ENCODE assay signal across 15 cellular contexts in the genomic region with DNA sequence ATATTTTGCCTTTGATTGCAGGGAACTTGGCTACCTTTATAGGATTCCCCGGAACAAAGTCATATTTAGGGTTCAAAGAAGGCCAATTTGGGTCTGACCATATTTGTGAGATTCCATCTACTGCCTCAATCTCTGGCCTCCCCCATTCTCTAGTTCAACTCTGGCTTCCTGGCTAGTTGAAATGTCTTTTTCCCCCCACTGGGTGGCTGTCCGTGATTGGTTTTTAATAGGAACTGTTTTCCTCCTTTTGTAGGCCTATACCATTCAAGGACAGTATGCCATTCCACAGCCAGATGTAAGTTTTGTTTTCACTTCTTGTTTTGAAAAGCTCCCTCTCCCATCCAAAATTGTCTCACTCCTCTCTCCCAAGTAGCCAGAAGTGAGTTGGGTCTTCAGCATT. TPM values are rescaled to one million over a fixed set of nuclear protein-coding genes. Genes with fewer than 3 reads are reported as not detected.
DNase-seq lines count a peak whose midpoint lies in the region; ATAC-seq, FAIRE-seq and TF ChIP-seq lines count a peak whose summit lies in the region.
"Had no signal": no experiment of that assay in that cellular context is flagged by ENCODE, and none has a peak within 500 bp of the region (broad histone marks: within the 10 kb centered on the region; RNA-seq: fewer than 3 reads in every experiment).

No MANE protein-coding gene starts in this region.

- H3F3A ChIP-seq in MM.1S (ENCODE audit: insufficient read depth, low read length) = peaks cover 96% of the 10 kb centered on the region

- intact Hi-C loops in CD4-positive, alpha-beta T cell (cut with DNase I, micrococcal nuclease) = no loop called here
- intact Hi-C loops in HepG2 (cut with micrococcal nuclease; ENCODE audit: unreplicated experiment) = no loop called here
- intact Hi-C loops in lower leg skin (cut with DNase I; ENCODE audit: low total_unique reads) = loop anchor here (10.0 kb wide), 1 partner anchor 49 kb away; no protein-coding TSS in a partner anchor

- peak overlapping the region; percentile 36 for H3K27ac Mint-ChIP-seq in CD4-positive, alpha-beta T cell

- no peaks in the 10 kb centered on the region for H3K9me2 ChIP-seq in MM.1S (replicated peaks; ENCODE audit: insufficient read depth, low read length)

- H3K79me2 ChIP-seq in MM.1S (ENCODE audit: low read length) (peaks cover 91% of the 10 kb centered on the region), HepG2 (ENCODE audit: insufficient read depth, low read length) (peaks cover 55% of the 10 kb centered on the region)

- CTCF ChIA-PET in CD4-positive, alpha-beta T cell (lab: Charles Lee) = interaction anchor here (0.9 to 2.7 kb wide), 2 partner anchors 8 to 43 kb away, joined by 3 to 5 read pairs; no protein-coding TSS in a partner anchor
- CTCF ChIA-PET in HepG2 (lab: Yijun Ruan, JAX; ENCODE audit: low intra/inter-chr PET ratio, low total read pairs) = no interaction called here

- 86% methylated on average over 2 of the region's 2 CpGs for WGBS in HepG2 (ENCODE audit: low lambda C conversion rate)
- WGBS in lower leg skin, 2 donors = 55 to 62% methylated on average over 2 of the region's 2 CpGs

- in situ Hi-C loops in HepG2 (cut with HindIII; ENCODE audit: extremely low pct_ligation_motif_present, low pct_unique_long_range_greater_than_20kb) = no loop called here

- H3K36me3 ChIP-seq in MM.1S (replicated peaks; ENCODE audit: insufficient read depth, low read length) = peaks cover 14% of the 10 kb centered on the region
- peaks cover 45 to 96% of the 10 kb centered on the region in 2 experiments for H3K36me3 ChIP-seq in HepG2 (replicated peaks in 1 of 2; ENCODE audit: control insufficient read depth in 1 of 2, insufficient read depth in 2 of 2, low read length in 2 of 2)

- POLR2A ChIA-PET in CD4-positive, alpha-beta T cell (lab: Charles Lee) = interaction anchor here (0.9 to 1.4 kb wide), 2 partner anchors 8 to 43 kb away, joined by 3 to 4 read pairs; no protein-coding TSS in a partner anchor
- POLR2A ChIA-PET in HepG2 (lab: Yijun Ruan, JAX) = no interaction called here

- no peaks in the 10 kb centered on the region for H3K9me3 ChIP-seq in CD4-positive, alpha-beta T cell (ENCODE audit: control insufficient read depth, low read length)
- H3K9me3 ChIP-seq in MM.1S (replicated peaks; ENCODE audit: insufficient read depth, low read length) (no peaks in the 10 kb centered on the region), HepG2 (ENCODE audit: low read length) (no peaks in the 10 kb centered on the region)

- H3K9ac ChIP-seq in MM.1S (ENCODE audit: low read length) (peak overlapping the region; percentile 58; the same call in 1 of the 2 replicates), HepG2 (ENCODE audit: insufficient read depth, low read depth, low read length) (no peak overlapping the region)

- TF ChIP-seq POLR2A in HepG2 (IDR thresholded peaks at IDR 0.05; ENCODE audit: insufficient read depth in 1 of 2, low read depth in 2 of 2, low read length in 2 of 2) (no peak), lower leg skin (IDR thresholded peaks at IDR 0.05) (no peak)

- H4K20me1 ChIP-seq in MM.1S (ENCODE audit: insufficient read depth, low read length) (no peaks in the 10 kb centered on the region; the same call in 1 of the 2 replicates), HepG2 (ENCODE audit: insufficient read depth, low read length) (peaks cover 64% of the 10 kb centered on the region)

- H3K4me3 ChIP-seq in MM.1S (ENCODE audit: low read length) (peak overlapping the region; percentile 13; the same call in 1 of the 2 replicates), HepG2 (replicated peaks in 1 of 3; ENCODE audit: insufficient read depth in 1 of 3, low read depth in 2 of 3, low read length in 3 of 3) (no peak overlapping the region), lower leg skin (ENCODE audit: low read depth, poor library complexity, severe bottlenecking) (no peak overlapping the region)

- no peak for TF ChIP-seq RAD21 in HepG2 (CRISPR knock-in tag; IDR thresholded peaks at IDR 0.05)

- no peak for FAIRE-seq in HepG2 (lab: Jason Lieb, UNC)

- no peaks in the 10 kb centered on the region for H3K27me3 Mint-ChIP-seq in CD4-positive, alpha-beta T cell

- peaks cover 100% of the 10 kb centered on the region for H3K36me3 Mint-ChIP-seq in CD4-positive, alpha-beta T cell (ENCODE audit: low read depth)

- no peak for TF ChIP-seq CTCF in CD4-positive, alpha-beta T cell (IDR thresholded peaks at IDR 0.05)
- TF ChIP-seq CTCF in MM.1S (IDR thresholded peaks at IDR 0.05; ENCODE audit: low read length) = peak; percentile 42
- no peak for TF ChIP-seq CTCF in HepG2 (CRISPR knock-in tag; IDR thresholded peaks at IDR 0.05)
- TF ChIP-seq CTCF in lower leg skin (IDR thresholded peaks at IDR 0.05) = no peak

- TF ChIP-seq EP300 in HepG2 (IDR thresholded peaks at IDR 0.05; ENCODE audit: low read depth in 2 of 2, low read length in 2 of 2) (no peak), HepG2 (CRISPR knock-in tag; IDR thresholded peaks at IDR 0.05; ENCODE audit: borderline replicate concordance) (no peak)

- H3K4me2 ChIP-seq in MM.1S (ENCODE audit: low read depth, low read length) (peak overlapping the region; percentile 61), HepG2 (ENCODE audit: low read depth, low read length) (no peak overlapping the region)

- no peak overlapping the region for H2AFZ ChIP-seq in MM.1S (ENCODE audit: low read length)
- no peak overlapping the region for H2AFZ ChIP-seq in HepG2 (ENCODE audit: low read length)

- no peak overlapping the region for H3K4me3 Mint-ChIP-seq in CD4-positive, alpha-beta T cell

- no peak overlapping the region for H3K27ac ChIP-seq in CD4-positive, alpha-beta T cell (ENCODE audit: low read depth, low read length)
- H3K27ac ChIP-seq in MM.1S (ENCODE audit: low read length) (peak overlapping the region; percentile 94), HepG2 (ENCODE audit: extremely low read length, insufficient read depth, low read length) (no peak overlapping the region)

- no peaks in the 10 kb centered on the region for H3K9me3 Mint-ChIP-seq in CD4-positive, alpha-beta T cell
- H3K9me3 Mint-ChIP-seq: activated naive CD4-positive, alpha-beta T cell treated with anti-CD3 and anti-CD28 coated beads, Interleukin-2, amount 50 U/mL, for 72 hours had no signal

- H3K4me1 ChIP-seq in MM.1S (ENCODE audit: low read length) (peaks cover 91% of the 10 kb centered on the region), HepG2 (ENCODE audit: insufficient read depth, low read length) (peaks cover 50% of the 10 kb centered on the region)

- peaks cover 48% of the 10 kb centered on the region for H3K4me1 Mint-ChIP-seq in CD4-positive, alpha-beta T cell (ENCODE audit: low read depth)

- BruUV-seq in HepG2 (replicated peaks; lab: Mats Ljungman, UMichigan) = TSS peak; percentile 2

- no peaks in the 10 kb centered on the region for H3K27me3 ChIP-seq in CD4-positive, alpha-beta T cell (ENCODE audit: control insufficient read depth, insufficient read depth, low read length)
- H3K27me3 ChIP-seq in MM.1S (replicated peaks; ENCODE audit: insufficient read depth, low read length) = no peaks in the 10 kb centered on the region
- no peaks in the 10 kb centered on the region for H3K27me3 ChIP-seq in HepG2 (ENCODE audit: control insufficient read depth in 1 of 2, insufficient read depth in 2 of 2, low read length in 2 of 2)

- ATAC-seq in CD4-positive, alpha-beta T cell (ENCODE audit: poor library complexity) = no peak
- ATAC-seq in HepG2 = no peak
- ATAC-seq: activated naive CD4-positive, alpha-beta T cell treated with anti-CD3 and anti-CD28 coated beads, Interleukin-2, amount 50 U/mL, for 72 hours; left lobe of liver had no signal

- DNase-seq in CD4-positive, alpha-beta T cell = no peak
- DNase-seq in MM.1S (peak; percentile 56), HepG2 (ENCODE audit: low spot score) (no peak), NCI-H82 treated with DMSO at 0.1 percent for 48 hours (lab: John Stamatoyannopoulos, UW; ENCODE audit: unreplicated experiment) (no peak), lower leg skin (ENCODE audit: low spot score in 2 of 2) (no peak), SHP77 treated with DMSO at 0.1 percent for 48 hours (lab: John Stamatoyannopoulos, UW) (no peak)
- DNase-seq: activated CD4-positive, alpha-beta T cell treated with anti-CD3 and anti-CD28 coated beads, Interleukin-2, amount 50 U/mL, for 1 hour; NCI-H748 treated with DMSO at 0.1 percent for 48 hours; stimulated activated naive CD4-positive, alpha-beta T cell; SW 1271 had no signal

RNA-seq across cellular contexts. Expression of gene PCBP2, which starts 13.8 kb away (rescaled TPM):
- 1,000 to 10,000 TPM; 1,331 to 1,359 TPM for total RNA-seq in CD4-positive, alpha-beta T cell
- 154 and 265 TPM in 2 replicates for total RNA-seq in HepG2 (2016; rRNA removed; fragmentation: Illumina TruSeq; extraction: Trizol)
- 156 and 172 TPM in 2 replicates for total RNA-seq in HepG2 (2016; cell fraction: cytosol; rRNA removed; fragmentation: Illumina TruSeq; extraction: Trizol; ENCODE audit: low read depth)
- 132 and 265 TPM in 2 replicates for total RNA-seq in HepG2 (2016; cell fraction: insoluble cytoplasmic fraction; rRNA removed; fragmentation: Illumina TruSeq; extraction: Trizol)
- 447 and 497 TPM in 2 replicates for total RNA-seq in HepG2 (2016; cell fraction: membrane; rRNA removed; fragmentation: Illumina TruSeq; extraction: Trizol)
- total RNA-seq in HepG2 (2016; cell fraction: nucleus; rRNA removed; fragmentation: Illumina TruSeq; extraction: Trizol) = 279 and 306 TPM in 2 replicates
- 345 and 390 TPM in 2 replicates for polyA plus RNA-seq in HepG2 (2011; rRNA removed)
- 323 and 364 TPM in 2 replicates for polyA plus RNA-seq in HepG2 (2011; cell fraction: cytosol; rRNA removed)
- polyA plus RNA-seq in HepG2 (2011; cell fraction: nucleus; rRNA removed) = 477 and 513 TPM in 2 replicates
- polyA plus RNA-seq in HepG2 (2012) = 786 and 1,014 TPM in 2 replicates
- 954 and 1,027 TPM in 2 replicates for polyA plus RNA-seq in HepG2 (2016; cell fraction: cytosol; fragmentation: Illumina TruSeq; extraction: Trizol; ENCODE audit: low read depth)
- 599 and 702 TPM in 2 replicates for polyA plus RNA-seq in HepG2 (2016; cell fraction: insoluble cytoplasmic fraction; fragmentation: Illumina TruSeq; extraction: Trizol; ENCODE audit: low read depth)
- 1,162 and 1,386 TPM in 2 replicates for polyA plus RNA-seq in HepG2 (2016; cell fraction: membrane; fragmentation: Illumina TruSeq; extraction: Trizol; ENCODE audit: low read depth)
- 670 and 689 TPM in 2 replicates for polyA plus RNA-seq in HepG2 (2016; cell fraction: nucleus; fragmentation: Illumina TruSeq; extraction: Trizol; ENCODE audit: insufficient read depth, low read depth)
- polyA minus RNA-seq in HepG2 (2011; rRNA and poly(A)+ RNA removed; ENCODE audit: low replicate concordance) = 709 and 1,043 TPM in 2 replicates
- polyA minus RNA-seq in HepG2 (2011; cell fraction: cytosol; rRNA and poly(A)+ RNA removed) = 515 and 646 TPM in 2 replicates
- polyA minus RNA-seq in HepG2 (2011; cell fraction: nucleus; rRNA and poly(A)+ RNA removed) = 549 and 596 TPM in 2 replicates
- 100 to 1,000 TPM; 343 to 507 (median 389) TPM for total RNA-seq in lower leg skin

RNA-seq across cellular contexts. Expression of gene PRR13, which starts 24.1 kb away (rescaled TPM):
- total RNA-seq in CD4-positive, alpha-beta T cell = 100 to 1,000 TPM; 133 to 142 TPM
- total RNA-seq in HepG2 (2016; rRNA removed; fragmentation: Illumina TruSeq; extraction: Trizol) (102 and 109 TPM in 2 replicates), lower leg skin (10 to 100 TPM; 33.2 to 62.6 (median 49.9) TPM)
- total RNA-seq in HepG2 (2016; cell fraction: cytosol; rRNA removed; fragmentation: Illumina TruSeq; extraction: Trizol; ENCODE audit: low read depth) = 78.3 and 97.6 TPM in 2 replicates
- total RNA-seq in HepG2 (2016; cell fraction: insoluble cytoplasmic fraction; rRNA removed; fragmentation: Illumina TruSeq; extraction: Trizol) = 99.2 and 114 TPM in 2 replicates
- 113 and 134 TPM in 2 replicates for total RNA-seq in HepG2 (2016; cell fraction: membrane; rRNA removed; fragmentation: Illumina TruSeq; extraction: Trizol)
- total RNA-seq in HepG2 (2016; cell fraction: nucleus; rRNA removed; fragmentation: Illumina TruSeq; extraction: Trizol) = 37.8 and 46.1 TPM in 2 replicates
- 65.0 and 70.4 TPM in 2 replicates for polyA plus RNA-seq in HepG2 (2011; rRNA removed)
- 58.7 and 62.8 TPM in 2 replicates for polyA plus RNA-seq in HepG2 (2011; cell fraction: cytosol; rRNA removed)
- 20.0 and 31.0 TPM in 2 replicates for polyA plus RNA-seq in HepG2 (2011; cell fraction: nucleus; rRNA removed)
- polyA plus RNA-seq in HepG2 (2012) = 99.5 and 141 TPM in 2 replicates
- polyA plus RNA-seq in HepG2 (2016; cell fraction: cytosol; fragmentation: Illumina TruSeq; extraction: Trizol; ENCODE audit: low read depth) = 115 and 156 TPM in 2 replicates
- polyA plus RNA-seq in HepG2 (2016; cell fraction: insoluble cytoplasmic fraction; fragmentation: Illumina TruSeq; extraction: Trizol; ENCODE audit: low read depth) = 164 and 180 TPM in 2 replicates
- 149 and 177 TPM in 2 replicates for polyA plus RNA-seq in HepG2 (2016; cell fraction: membrane; fragmentation: Illumina TruSeq; extraction: Trizol; ENCODE audit: low read depth)
- polyA plus RNA-seq in HepG2 (2016; cell fraction: nucleus; fragmentation: Illumina TruSeq; extraction: Trizol; ENCODE audit: insufficient read depth, low read depth) = 113 and 118 TPM in 2 replicates
- polyA minus RNA-seq in HepG2 (2011; rRNA and poly(A)+ RNA removed; ENCODE audit: low replicate concordance) = 59.9 and 104 TPM in 2 replicates
- 20.7 and 32.5 TPM in 2 replicates for polyA minus RNA-seq in HepG2 (2011; cell fraction: cytosol; rRNA and poly(A)+ RNA removed)
- 18.5 and 23.0 TPM in 2 replicates for polyA minus RNA-seq in HepG2 (2011; cell fraction: nucleus; rRNA and poly(A)+ RNA removed)

RNA-seq across cellular contexts. Expression of gene MAP3K12, which starts 33.6 kb away (rescaled TPM):
- total RNA-seq in CD4-positive, alpha-beta T cell = 10 to 100 TPM; 12.6 to 15.2 TPM
- total RNA-seq in HepG2 (2016; rRNA removed; fragmentation: Illumina TruSeq; extraction: Trizol) (0.13 and 0.20 TPM in 2 replicates), lower leg skin (10 to 100 TPM in 2 of 4 donors, 1 to 10 TPM in 2; 6.4 to 12.8 (median 9.4) TPM)
- total RNA-seq in HepG2 (2016; cell fraction: cytosol; rRNA removed; fragmentation: Illumina TruSeq; extraction: Trizol; ENCODE audit: low read depth) = under 0.01 and 0.10 TPM in 2 replicates
- 0.25 and 0.28 TPM in 2 replicates for total RNA-seq in HepG2 (2016; cell fraction: insoluble cytoplasmic fraction; rRNA removed; fragmentation: Illumina TruSeq; extraction: Trizol)
- 0.03 and 0.25 TPM in 2 replicates for total RNA-seq in HepG2 (2016; cell fraction: membrane; rRNA removed; fragmentation: Illumina TruSeq; extraction: Trizol)
- total RNA-seq in HepG2 (2016; cell fraction: nucleus; rRNA removed; fragmentation: Illumina TruSeq; extraction: Trizol) = 0.16 and 0.28 TPM in 2 replicates
- polyA plus RNA-seq in HepG2 (2011; rRNA removed) = 1.1 and 1.3 TPM in 2 replicates
- 0.23 and 0.60 TPM in 2 replicates for polyA plus RNA-seq in HepG2 (2011; cell fraction: cytosol; rRNA removed)
- 5.5 and 6.6 TPM in 2 replicates for polyA plus RNA-seq in HepG2 (2011; cell fraction: nucleus; rRNA removed)
- polyA plus RNA-seq in HepG2 (2012) = 1.9 and 2.3 TPM in 2 replicates
- polyA plus RNA-seq in HepG2 (2016; cell fraction: cytosol; fragmentation: Illumina TruSeq; extraction: Trizol; ENCODE audit: low read depth) = 0.02 TPM in 1 of 2 replicates, not detected in the other
- 0.05 and 0.10 TPM in 2 replicates for polyA plus RNA-seq in HepG2 (2016; cell fraction: insoluble cytoplasmic fraction; fragmentation: Illumina TruSeq; extraction: Trizol; ENCODE audit: low read depth)
- not detected in 2 replicates for polyA plus RNA-seq in HepG2 (2016; cell fraction: membrane; fragmentation: Illumina TruSeq; extraction: Trizol; ENCODE audit: low read depth)
- polyA plus RNA-seq in HepG2 (2016; cell fraction: nucleus; fragmentation: Illumina TruSeq; extraction: Trizol; ENCODE audit: insufficient read depth, low read depth) = 0.34 and 1.5 TPM in 2 replicates
- 1.4 and 3.4 TPM in 2 replicates for polyA minus RNA-seq in HepG2 (2011; rRNA and poly(A)+ RNA removed; ENCODE audit: low replicate concordance)
- 0.26 and 0.49 TPM in 2 replicates for polyA minus RNA-seq in HepG2 (2011; cell fraction: cytosol; rRNA and poly(A)+ RNA removed)
- polyA minus RNA-seq in HepG2 (2011; cell fraction: nucleus; rRNA and poly(A)+ RNA removed) = 1.3 and 1.6 TPM in 2 replicates

RNA-seq across cellular contexts. Expression of gene TARBP2, which starts 35.4 kb away (rescaled TPM):
- 10 to 100 TPM; 21.7 to 22.4 TPM for total RNA-seq in CD4-positive, alpha-beta T cell
- total RNA-seq in HepG2 (2016; rRNA removed; fragmentation: Illumina TruSeq; extraction: Trizol) (39.5 and 55.5 TPM in 2 replicates), lower leg skin (10 to 100 TPM; 25.9 to 34.1 (median 31.0) TPM)
- total RNA-seq in HepG2 (2016; cell fraction: cytosol; rRNA removed; fragmentation: Illumina TruSeq; extraction: Trizol; ENCODE audit: low read depth) = 73.3 and 74.5 TPM in 2 replicates
- total RNA-seq in HepG2 (2016; cell fraction: insoluble cytoplasmic fraction; rRNA removed; fragmentation: Illumina TruSeq; extraction: Trizol) = 37.9 and 54.0 TPM in 2 replicates
- total RNA-seq in HepG2 (2016; cell fraction: membrane; rRNA removed; fragmentation: Illumina TruSeq; extraction: Trizol) = 79.2 and 87.3 TPM in 2 replicates
- 45.3 and 52.6 TPM in 2 replicates for total RNA-seq in HepG2 (2016; cell fraction: nucleus; rRNA removed; fragmentation: Illumina TruSeq; extraction: Trizol)
- 47.0 and 49.2 TPM in 2 replicates for polyA plus RNA-seq in HepG2 (2011; rRNA removed)
- 34.4 and 52.5 TPM in 2 replicates for polyA plus RNA-seq in HepG2 (2011; cell fraction: cytosol; rRNA removed)
- polyA plus RNA-seq in HepG2 (2011; cell fraction: nucleus; rRNA removed) = 186 and 198 TPM in 2 replicates
- polyA plus RNA-seq in HepG2 (2012) = 22.1 and 25.4 TPM in 2 replicates
- 64.6 and 72.6 TPM in 2 replicates for polyA plus RNA-seq in HepG2 (2016; cell fraction: cytosol; fragmentation: Illumina TruSeq; extraction: Trizol; ENCODE audit: low read depth)
- polyA plus RNA-seq in HepG2 (2016; cell fraction: insoluble cytoplasmic fraction; fragmentation: Illumina TruSeq; extraction: Trizol; ENCODE audit: low read depth) = 32.5 and 37.2 TPM in 2 replicates
- 60.8 and 63.3 TPM in 2 replicates for polyA plus RNA-seq in HepG2 (2016; cell fraction: membrane; fragmentation: Illumina TruSeq; extraction: Trizol; ENCODE audit: low read depth)
- 85.1 and 85.5 TPM in 2 replicates for polyA plus RNA-seq in HepG2 (2016; cell fraction: nucleus; fragmentation: Illumina TruSeq; extraction: Trizol; ENCODE audit: insufficient read depth, low read depth)
- polyA minus RNA-seq in HepG2 (2011; rRNA and poly(A)+ RNA removed; ENCODE audit: low replicate concordance) = 46.1 and 74.4 TPM in 2 replicates
- 11.2 and 16.6 TPM in 2 replicates for polyA minus RNA-seq in HepG2 (2011; cell fraction: cytosol; rRNA and poly(A)+ RNA removed)
- polyA minus RNA-seq in HepG2 (2011; cell fraction: nucleus; rRNA and poly(A)+ RNA removed) = 46.1 and 50.8 TPM in 2 replicates

RNA-seq across cellular contexts. Expression of gene NPFF, which starts 41.6 kb away (rescaled TPM):
- not detected for total RNA-seq in CD4-positive, alpha-beta T cell
- total RNA-seq in HepG2 (2016; rRNA removed; fragmentation: Illumina TruSeq; extraction: Trizol) (0.51 TPM in 1 of 2 replicates, not detected in the other), lower leg skin (not detected)
- not detected in 2 replicates for total RNA-seq in HepG2 (2016; cell fraction: cytosol; rRNA removed; fragmentation: Illumina TruSeq; extraction: Trizol; ENCODE audit: low read depth)
- 0.56 TPM in 1 of 2 replicates, not detected in the other for total RNA-seq in HepG2 (2016; cell fraction: insoluble cytoplasmic fraction; rRNA removed; fragmentation: Illumina TruSeq; extraction: Trizol)
- total RNA-seq in HepG2 (2016; cell fraction: membrane; rRNA removed; fragmentation: Illumina TruSeq; extraction: Trizol) = not detected in 2 replicates
- not detected in 2 replicates for total RNA-seq in HepG2 (2016; cell fraction: nucleus; rRNA removed; fragmentation: Illumina TruSeq; extraction: Trizol)
- not detected in 2 replicates for polyA plus RNA-seq in HepG2 (2011; rRNA removed)
- polyA plus RNA-seq in HepG2 (2011; cell fraction: cytosol; rRNA removed) = not detected in 2 replicates
- polyA plus RNA-seq in HepG2 (2011; cell fraction: nucleus; rRNA removed) = 0.48 TPM in 1 of 2 replicates, not detected in the other
- 0.41 TPM in 1 of 2 replicates, not detected in the other for polyA plus RNA-seq in HepG2 (2012)
- polyA plus RNA-seq in HepG2 (2016; cell fraction: cytosol; fragmentation: Illumina TruSeq; extraction: Trizol; ENCODE audit: low read depth) = 0.25 TPM in 1 of 2 replicates, not detected in the other
- not detected in 2 replicates for polyA plus RNA-seq in HepG2 (2016; cell fraction: insoluble cytoplasmic fraction; fragmentation: Illumina TruSeq; extraction: Trizol; ENCODE audit: low read depth)
- not detected in 2 replicates for polyA plus RNA-seq in HepG2 (2016; cell fraction: membrane; fragmentation: Illumina TruSeq; extraction: Trizol; ENCODE audit: low read depth)
- 1.2 TPM in 1 of 2 replicates, not detected in the other for polyA plus RNA-seq in HepG2 (2016; cell fraction: nucleus; fragmentation: Illumina TruSeq; extraction: Trizol; ENCODE audit: insufficient read depth, low read depth)
- polyA minus RNA-seq in HepG2 (2011; rRNA and poly(A)+ RNA removed; ENCODE audit: low replicate concordance) = not detected in 2 replicates
- polyA minus RNA-seq in HepG2 (2011; cell fraction: cytosol; rRNA and poly(A)+ RNA removed) = not detected in 2 replicates
- not detected in 2 replicates for polyA minus RNA-seq in HepG2 (2011; cell fraction: nucleus; rRNA and poly(A)+ RNA removed)
- total RNA-seq: activated naive CD4-positive, alpha-beta T cell treated with anti-CD3 and anti-CD28 coated beads, Interleukin-2, amount 50 U/mL, for 72 hours; dermis microvascular lymphatic vessel endothelial cell; HT1080; left lobe of liver; osteocyte had no signal
